3 cellular contexts compared by ENCODE assay signal in the genomic region with DNA sequence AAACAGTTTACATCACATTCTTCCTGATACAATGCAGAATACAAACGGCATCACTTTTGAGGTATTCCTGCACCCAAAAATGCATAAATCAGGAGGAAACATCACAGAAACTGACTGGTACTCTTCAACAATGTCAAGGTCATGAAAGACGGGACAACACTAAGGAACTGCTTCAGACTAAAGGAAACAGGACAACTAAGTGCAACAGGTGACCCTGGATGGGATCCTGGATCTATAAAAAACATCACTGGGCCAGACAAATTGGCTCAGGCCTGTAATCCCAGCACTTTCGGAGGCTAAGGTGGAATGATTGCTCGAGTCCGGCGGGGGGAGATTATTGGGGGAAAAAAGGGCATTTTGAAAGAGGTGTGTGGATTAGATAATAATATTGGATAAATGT.
"Had no signal": no experiment of that assay in that cellular context is flagged by ENCODE, and none has a peak within 500 bp of the region (broad histone marks: within the 10 kb centered on the region; RNA-seq: fewer than 3 reads in every experiment).

No MANE protein-coding gene starts in this region.

- DNase-seq: GDM1, GF-D8 had no signal

- H3K4me3 ChIP-seq: GM12878 had no signal

- ATAC-seq: GM12878 had no signal
